Comparison of ENCODE assay signal across 1 cellular context in genomic region chr4:140172960-140173359, GRCh38.
A peak's percentile ranks its signal among the peaks of the same experiment; 100 is the strongest.
TF ChIP-seq lines count a peak whose summit lies in the region.

No MANE protein-coding gene starts in this region.

TF ChIP-seq in K562, 482 proteins besides CTCF, POLR2A, EP300 and RAD21 (continued from another document):
- TF ChIP-seq PBX2 (CRISPR knock-in tag; IDR thresholded peaks at IDR 0.05; ENCODE audit: low read depth) (no peak), PBX2 (tag; conservative IDR thresholded peaks at IDR 0.05; ENCODE audit: low read depth) (peak; percentile 58), GTF2A2 (tag; IDR thresholded peaks at IDR 0.05) (no peak), AFF4 (CRISPR knock-in tag; IDR thresholded peaks at IDR 0.05) (no peak), OTX1 (CRISPR knock-in tag; IDR thresholded peaks at IDR 0.05) (no peak), CEBPB (tag; IDR thresholded peaks at IDR 0.05) (peak; percentile 49), EZH2 (IDR thresholded peaks at IDR 0.05; ENCODE audit: borderline replicate concordance, low read depth, low read length) (no peak), GATAD2A (IDR thresholded peaks at IDR 0.05) (no peak), PTBP1 (IDR thresholded peaks at IDR 0.05; ENCODE audit: low read depth, low read length) (no peak), PKNOX1 (IDR thresholded peaks at IDR 0.05) (peak; percentile 66), CEBPG (CRISPR knock-in tag; IDR thresholded peaks at IDR 0.05) (no peak), CEBPG (tag; conservative IDR thresholded peaks at IDR 0.05 in 1 of 2, IDR thresholded peaks at IDR 0.05 in 1 of 2) (peak in 1 of 2 experiments; percentile 75; a peak in 2 of 4 replicates)
TF ChIP-seq in K562: peak in this region for 4.
